In genomic region chr1:89613928-89614327, GRCh38 we compare ENCODE assay signal across 19 cellular contexts. TPM values are rescaled to one million over a fixed set of nuclear protein-coding genes. Genes with fewer than 3 reads are reported as not detected.
DNase-seq lines count a peak whose midpoint lies in the region; ATAC-seq lines count a peak whose summit lies in the region.
"Had no signal": no experiment of that assay in that cellular context is flagged by ENCODE, and none has a peak within 500 bp of the region (broad histone marks: within the 10 kb centered on the region; RNA-seq: fewer than 3 reads in every experiment).

No MANE protein-coding gene starts in this region.

- H3K27ac Mint-ChIP-seq in activated CD4-positive, alpha-beta T cell treated with anti-CD3 and anti-CD28 coated beads for 36 hours, result peak overlapping the region; percentile 35
- peak overlapping the region; percentile 79 for H3K27ac Mint-ChIP-seq in activated naive CD4-positive, alpha-beta T cell treated with anti-CD3 and anti-CD28 coated beads, Interleukin-2, amount 50 U/mL, for 24 hours
- peak overlapping the region; percentile 30 for H3K27ac Mint-ChIP-seq in activated CD4-positive, alpha-beta memory T cell treated with anti-CD3 and anti-CD28 coated beads for 36 hours
- H3K27ac Mint-ChIP-seq in naive thymus-derived CD8-positive, alpha-beta T cell, result peak overlapping the region in 7 of 10 donors; percentile 4 to 99 (median 27)
- H3K27ac Mint-ChIP-seq: B cell, HFFc6 had no signal

- no peak for DNase-seq in activated CD4-positive, alpha-beta T cell treated with anti-CD3 and anti-CD28 coated beads for 36 hours
- DNase-seq in activated CD4-positive, alpha-beta T cell treated with anti-CD3 and anti-CD28 coated beads, Interleukin-2, amount 50 U/mL, for 4 hours, result no peak
- no peak for DNase-seq in activated naive CD4-positive, alpha-beta T cell treated with anti-CD3 and anti-CD28 coated beads, Interleukin-2, amount 50 U/mL, for 16 hours
- no peak for DNase-seq in activated CD4-positive, alpha-beta memory T cell treated with anti-CD3 and anti-CD28 coated beads for 36 hours
- no peak for DNase-seq in naive thymus-derived CD8-positive, alpha-beta T cell
- no peak for DNase-seq in NCI-H526 (lab: John Stamatoyannopoulos, UW)
- no peak for DNase-seq in stimulated activated CD4-positive, alpha-beta T cell treated with anti-CD3 and anti-CD28 coated beads, Interleukin-12 subunit alpha, Interleukin-12 subunit beta, amount 100 ng/mL, for 4 hours
- DNase-seq: DMS153, GF-D8, H7, HFFc6, Karpas-422, NCI-H1048, NCI-H1436, NCI-H1930, NCI-H226, NCI-H524 had no signal

- intact Hi-C loops in activated CD4-positive, alpha-beta T cell treated with anti-CD3 and anti-CD28 coated beads for 36 hours (cut with DNase I, micrococcal nuclease), result loop anchor here in 1 of 2 experiments (5.0 kb wide), 1 partner anchor 132 kb away; no protein-coding TSS in a partner anchor
- intact Hi-C loops in activated CD4-positive, alpha-beta memory T cell treated with anti-CD3 and anti-CD28 coated beads for 36 hours (cut with micrococcal nuclease), result no loop called here

- peaks cover 53% of the 10 kb centered on the region for H3K36me3 Mint-ChIP-seq in activated CD4-positive, alpha-beta T cell treated with anti-CD3 and anti-CD28 coated beads for 36 hours (ENCODE audit: low read depth)
- peaks cover 23% of the 10 kb centered on the region for H3K36me3 Mint-ChIP-seq in activated naive CD4-positive, alpha-beta T cell treated with anti-CD3 and anti-CD28 coated beads, Interleukin-2, amount 50 U/mL, for 24 hours
- peaks cover 37% of the 10 kb centered on the region for H3K36me3 Mint-ChIP-seq in activated CD4-positive, alpha-beta memory T cell treated with anti-CD3 and anti-CD28 coated beads for 36 hours
- peaks cover 13 to 17% (median 13%) of the 10 kb centered on the region in 3 donors for H3K36me3 Mint-ChIP-seq in naive thymus-derived CD8-positive, alpha-beta T cell

- CTCF ChIA-PET in activated CD4-positive, alpha-beta T cell treated with anti-CD3 and anti-CD28 coated beads for 36 hours (lab: Charles Lee), result interaction anchor here (0.6 to 7.8 kb wide), 9 partner anchors 9 to 149 kb away, joined by 3 to 73 read pairs (median 3); partner anchors contain the start of gene LRRC8C
- CTCF ChIA-PET in activated CD4-positive, alpha-beta memory T cell treated with anti-CD3 and anti-CD28 coated beads for 36 hours (lab: Charles Lee), result interaction anchor here (1.0 to 4.2 kb wide), 4 partner anchors 9 to 149 kb away, joined by 3 to 20 read pairs (median 4); no protein-coding TSS in a partner anchor

- no peak for ATAC-seq in activated CD4-positive, alpha-beta T cell treated with anti-CD3 and anti-CD28 coated beads for 36 hours
- no peak for ATAC-seq in naive thymus-derived CD8-positive, alpha-beta T cell

- H3K9me3 Mint-ChIP-seq in activated CD4-positive, alpha-beta T cell treated with anti-CD3 and anti-CD28 coated beads for 36 hours (ENCODE audit: low read depth), result peaks cover 22% of the 10 kb centered on the region
- H3K9me3 Mint-ChIP-seq in activated naive CD4-positive, alpha-beta T cell treated with anti-CD3 and anti-CD28 coated beads, Interleukin-2, amount 50 U/mL, for 24 hours, result peaks cover 10% of the 10 kb centered on the region
- peaks cover 21% of the 10 kb centered on the region for H3K9me3 Mint-ChIP-seq in activated CD4-positive, alpha-beta memory T cell treated with anti-CD3 and anti-CD28 coated beads for 36 hours
- peaks cover under 1 to 12% (median 9%) of the 10 kb centered on the region in 9 donors for H3K9me3 Mint-ChIP-seq in naive thymus-derived CD8-positive, alpha-beta T cell
- H3K9me3 Mint-ChIP-seq: HFFc6 had no signal

- no peak overlapping the region for H3K4me3 Mint-ChIP-seq in activated CD4-positive, alpha-beta T cell treated with anti-CD3 and anti-CD28 coated beads for 36 hours
- H3K4me3 Mint-ChIP-seq in activated naive CD4-positive, alpha-beta T cell treated with anti-CD3 and anti-CD28 coated beads, Interleukin-2, amount 50 U/mL, for 24 hours, result peak overlapping the region; percentile 43
- H3K4me3 Mint-ChIP-seq in activated CD4-positive, alpha-beta memory T cell treated with anti-CD3 and anti-CD28 coated beads for 36 hours, result no peak overlapping the region
- H3K4me3 Mint-ChIP-seq in naive thymus-derived CD8-positive, alpha-beta T cell, result peak overlapping the region in 4 of 10 donors; percentile 6 to 34 (median 10)
- H3K4me3 Mint-ChIP-seq: B cell, HFFc6 had no signal

- H3K27me3 Mint-ChIP-seq in activated CD4-positive, alpha-beta T cell treated with anti-CD3 and anti-CD28 coated beads for 36 hours, result no peaks in the 10 kb centered on the region
- H3K27me3 Mint-ChIP-seq in activated naive CD4-positive, alpha-beta T cell treated with anti-CD3 and anti-CD28 coated beads, Interleukin-2, amount 50 U/mL, for 24 hours, result no peaks in the 10 kb centered on the region
- no peaks in the 10 kb centered on the region for H3K27me3 Mint-ChIP-seq in activated CD4-positive, alpha-beta memory T cell treated with anti-CD3 and anti-CD28 coated beads for 36 hours
- no peaks in the 10 kb centered on the region for H3K27me3 Mint-ChIP-seq in naive thymus-derived CD8-positive, alpha-beta T cell
- H3K27me3 Mint-ChIP-seq: B cell had no signal

- POLR2A ChIA-PET in activated CD4-positive, alpha-beta T cell treated with anti-CD3 and anti-CD28 coated beads for 36 hours (lab: Charles Lee), result no interaction called here
- POLR2A ChIA-PET in activated CD4-positive, alpha-beta memory T cell treated with anti-CD3 and anti-CD28 coated beads for 36 hours (lab: Charles Lee), result interaction anchor here (1.0 to 1.4 kb wide), 4 partner anchors 10 to 22 kb away, joined by 3 to 5 read pairs (median 3); no protein-coding TSS in a partner anchor
- POLR2A ChIA-PET in naive thymus-derived CD8-positive, alpha-beta T cell (lab: Charles Lee), result interaction anchor here (0.6 to 5.4 kb wide), 4 partner anchors 9 to 43 kb away, joined by 3 to 40 read pairs (median 8); partner anchors contain the start of gene LRRC8C

- peaks cover 89% of the 10 kb centered on the region for H3K4me1 Mint-ChIP-seq in activated CD4-positive, alpha-beta T cell treated with anti-CD3 and anti-CD28 coated beads for 36 hours
- H3K4me1 Mint-ChIP-seq in activated naive CD4-positive, alpha-beta T cell treated with anti-CD3 and anti-CD28 coated beads, Interleukin-2, amount 50 U/mL, for 24 hours, result peaks cover 87% of the 10 kb centered on the region
- peaks cover 86% of the 10 kb centered on the region for H3K4me1 Mint-ChIP-seq in activated CD4-positive, alpha-beta memory T cell treated with anti-CD3 and anti-CD28 coated beads for 36 hours (ENCODE audit: low read depth)
- peaks cover 29 to 84% (median 75%) of the 10 kb centered on the region in 4 donors for H3K4me1 Mint-ChIP-seq in naive thymus-derived CD8-positive, alpha-beta T cell

RNA-seq across cellular contexts. Expression of gene LRRC8C, which starts 19.0 kb away (rescaled TPM):
- 10 to 100 TPM; 31.5 to 37.1 TPM for total RNA-seq in activated CD4-positive, alpha-beta T cell treated with anti-CD3 and anti-CD28 coated beads for 36 hours
- total RNA-seq in activated CD4-positive, alpha-beta memory T cell treated with anti-CD3 and anti-CD28 coated beads for 36 hours, result 10 to 100 TPM; 36.4 to 40.4 TPM
- total RNA-seq in naive thymus-derived CD8-positive, alpha-beta T cell, result 10 to 100 TPM; 52.2 to 53.3 TPM
- polyA plus RNA-seq in naive thymus-derived CD8-positive, alpha-beta T cell, result 10 to 100 TPM; 10.0 to 19.2 (median 14.2) TPM

Comparison
In these comparisons a context has a peak if more than half of its experiments do, and no peak if none do; other contexts are left out.
1. H3K27ac Mint-ChIP-seq: peak in every context shown above with its lines; median percentile 79 in activated naive CD4-positive, alpha-beta T cell treated with anti-CD3 and anti-CD28 coated beads, Interleukin-2, amount 50 U/mL, for 24 hours; 35 in activated CD4-positive, alpha-beta T cell treated with anti-CD3 and anti-CD28 coated beads for 36 hours; 30 in activated CD4-positive, alpha-beta memory T cell treated with anti-CD3 and anti-CD28 coated beads for 36 hours; 27 in naive thymus-derived CD8-positive, alpha-beta T cell.